In the genomic region with DNA sequence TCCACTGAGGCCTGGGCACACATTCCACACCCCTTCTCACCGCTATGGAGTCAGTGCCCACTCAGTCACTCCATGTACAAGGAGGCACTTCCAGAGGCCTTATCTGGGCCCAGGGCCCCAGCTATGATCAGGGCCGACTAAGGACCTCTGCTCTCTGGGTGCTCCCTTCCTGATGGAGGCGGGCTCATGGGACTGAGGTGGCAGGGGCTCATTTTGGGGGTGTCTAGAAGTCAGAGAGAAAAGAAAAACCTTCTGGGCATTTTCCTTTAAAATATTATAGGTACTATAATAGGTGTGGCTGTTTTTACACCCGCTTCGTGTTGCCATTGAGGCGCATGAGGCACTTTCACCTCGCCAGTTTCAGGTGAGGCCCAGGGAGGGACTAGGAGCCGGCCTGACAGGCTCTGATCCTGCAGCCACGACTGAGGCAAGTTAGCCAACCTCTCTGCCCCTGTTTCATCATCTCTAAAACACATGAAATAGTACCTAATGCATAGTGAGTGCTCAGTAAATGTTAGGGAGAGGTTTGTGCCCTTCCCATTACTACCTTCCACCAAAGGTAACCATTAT, we compare ENCODE assay signal across 1 cellular context.
TF ChIP-seq lines count a peak whose summit lies in the region.

No MANE protein-coding gene starts in this region.

TF ChIP-seq in H1, 55 proteins besides CTCF, POLR2A, EP300 and RAD21:
- TF ChIP-seq CBX5 (IDR thresholded peaks at IDR 0.05; ENCODE audit: low read depth, low read length): no peak
- no peak for TF ChIP-seq NRF1 (IDR thresholded peaks at IDR 0.05; ENCODE audit: low read depth, low read length)
